In genomic region chr18:75269140-75269676, GRCh38 we compare ENCODE assay signal across 18 cellular contexts. TPM values are rescaled to one million over a fixed set of nuclear protein-coding genes. Genes with fewer than 3 reads are reported as not detected.
DNase-seq lines count a peak whose midpoint lies in the region; ATAC-seq and TF ChIP-seq lines count a peak whose summit lies in the region.
"Had no signal": no experiment of that assay in that cellular context is flagged by ENCODE, and none has a peak within 500 bp of the region (broad histone marks: within the 10 kb centered on the region; RNA-seq: fewer than 3 reads in every experiment).

No MANE protein-coding gene starts in this region.

- no peak for ATAC-seq in activated CD8-positive, alpha-beta T cell treated with anti-CD3 and anti-CD28 coated beads, Interleukin-2, amount 10 ng/mL, durations not matched to agents 7 days and 5 days
- no peak for ATAC-seq in activated CD8-positive, alpha-beta T cell treated with anti-CD3 and anti-CD28 coated beads for 36 hours
- ATAC-seq in GM19328 (IDR thresholded peaks at IDR 0.05; ENCODE audit: unreplicated experiment) (no peak), esophagus mucosa (no peak)

- intact Hi-C loops in activated CD8-positive, alpha-beta T cell treated with anti-CD3 and anti-CD28 coated beads for 36 hours (cut with micrococcal nuclease) = no loop called here

- H3K27me3 Mint-ChIP-seq in activated CD8-positive, alpha-beta T cell treated with anti-CD3 and anti-CD28 coated beads, Interleukin-2, amount 10 ng/mL, durations not matched to agents 7 days and 5 days (ENCODE audit: low read depth) = no peaks in the 10 kb centered on the region
- no peaks in the 10 kb centered on the region for H3K27me3 Mint-ChIP-seq in activated CD8-positive, alpha-beta T cell treated with anti-CD3 and anti-CD28 coated beads for 36 hours
- no peaks in the 10 kb centered on the region for H3K27me3 Mint-ChIP-seq in type B pancreatic cell
- H3K27me3 Mint-ChIP-seq: activated naive CD8-positive, alpha-beta T cell treated with anti-CD3 and anti-CD28 coated beads, Interleukin-2, amount 10 ng/mL, durations not matched to agents 7 days and 5 days; CD4-positive, alpha-beta T cell; natural killer cell treated with Interleukin-12 subunit alpha and Interleukin-12 subunit beta and Interleukin-15 and Interleukin-18, amount 100 ng/mL, for 72 hours; stimulated activated naive CD8-positive, alpha-beta T cell treated with anti-CD3 and anti-CD28 coated beads, Interleukin-15, Interleukin-2, amounts not matched to agents 100 ng/mL and 50 ng/mL, for 24 hours had no signal

- DNase-seq in activated CD8-positive, alpha-beta T cell treated with anti-CD3 and anti-CD28 coated beads, Interleukin-2, amount 10 ng/mL, durations not matched to agents 7 days and 5 days = peak; percentile 4
- DNase-seq in activated CD8-positive, alpha-beta T cell treated with anti-CD3 and anti-CD28 coated beads for 36 hours = no peak
- DNase-seq in NCI-H2171 (lab: John Stamatoyannopoulos, UW) (peak; percentile 55), UCSD-AML1 (lab: John Stamatoyannopoulos, UW; ENCODE audit: unreplicated experiment) (peak; percentile 26), type B pancreatic cell (ENCODE audit: extremely low spot score, unreplicated experiment) (no peak), DMS153 treated with DMSO at 0.1 percent for 48 hours (lab: John Stamatoyannopoulos, UW; ENCODE audit: unreplicated experiment) (no peak)
- DNase-seq: ACHN; activated CD4-positive, alpha-beta T cell treated with anti-CD3 and anti-CD28 coated beads for 48 hours; activated naive CD8-positive, alpha-beta T cell treated with anti-CD3 and anti-CD28 coated beads, Interleukin-2, amount 10 ng/mL, durations not matched to agents 7 days and 5 days; CD4-positive, alpha-beta T cell; head of caudate nucleus; IMR-90; NCI-H1048; T1000 had no signal

- H3K4me3 Mint-ChIP-seq in activated CD8-positive, alpha-beta T cell treated with anti-CD3 and anti-CD28 coated beads, Interleukin-2, amount 10 ng/mL, durations not matched to agents 7 days and 5 days = no peak overlapping the region
- no peak overlapping the region for H3K4me3 Mint-ChIP-seq in activated CD8-positive, alpha-beta T cell treated with anti-CD3 and anti-CD28 coated beads for 36 hours
- peak overlapping the region; percentile 35 for H3K4me3 Mint-ChIP-seq in type B pancreatic cell
- H3K4me3 Mint-ChIP-seq: activated naive CD8-positive, alpha-beta T cell treated with anti-CD3 and anti-CD28 coated beads, Interleukin-2, amount 10 ng/mL, durations not matched to agents 7 days and 5 days; CD4-positive, alpha-beta T cell; natural killer cell treated with Interleukin-12 subunit alpha and Interleukin-12 subunit beta and Interleukin-15 and Interleukin-18, amount 100 ng/mL, for 72 hours; stimulated activated naive CD8-positive, alpha-beta T cell treated with anti-CD3 and anti-CD28 coated beads, Interleukin-15, Interleukin-2, amounts not matched to agents 100 ng/mL and 50 ng/mL, for 24 hours had no signal

- no peaks in the 10 kb centered on the region for H3K4me1 Mint-ChIP-seq in activated CD8-positive, alpha-beta T cell treated with anti-CD3 and anti-CD28 coated beads, Interleukin-2, amount 10 ng/mL, durations not matched to agents 7 days and 5 days (ENCODE audit: low read depth)
- peaks cover 58% of the 10 kb centered on the region for H3K4me1 Mint-ChIP-seq in activated CD8-positive, alpha-beta T cell treated with anti-CD3 and anti-CD28 coated beads for 36 hours (ENCODE audit: low read depth)
- H3K4me1 Mint-ChIP-seq in type B pancreatic cell (ENCODE audit: unreplicated experiment) = peaks cover 66% of the 10 kb centered on the region

- H3K36me3 Mint-ChIP-seq in activated CD8-positive, alpha-beta T cell treated with anti-CD3 and anti-CD28 coated beads, Interleukin-2, amount 10 ng/mL, durations not matched to agents 7 days and 5 days (ENCODE audit: low read depth) = no peaks in the 10 kb centered on the region
- no peaks in the 10 kb centered on the region for H3K36me3 Mint-ChIP-seq in activated CD8-positive, alpha-beta T cell treated with anti-CD3 and anti-CD28 coated beads for 36 hours (ENCODE audit: low read depth)
- H3K36me3 Mint-ChIP-seq in type B pancreatic cell = peaks cover 11% of the 10 kb centered on the region
- H3K36me3 Mint-ChIP-seq: natural killer cell treated with Interleukin-12 subunit alpha and Interleukin-12 subunit beta and Interleukin-15 and Interleukin-18, amount 100 ng/mL, for 72 hours had no signal

- H3K9me3 Mint-ChIP-seq in activated CD8-positive, alpha-beta T cell treated with anti-CD3 and anti-CD28 coated beads, Interleukin-2, amount 10 ng/mL, durations not matched to agents 7 days and 5 days (ENCODE audit: insufficient read depth) = no peaks in the 10 kb centered on the region
- no peaks in the 10 kb centered on the region for H3K9me3 Mint-ChIP-seq in activated CD8-positive, alpha-beta T cell treated with anti-CD3 and anti-CD28 coated beads for 36 hours
- H3K9me3 Mint-ChIP-seq in type B pancreatic cell = no peaks in the 10 kb centered on the region
- H3K9me3 Mint-ChIP-seq: activated naive CD8-positive, alpha-beta T cell treated with anti-CD3 and anti-CD28 coated beads, Interleukin-2, amount 10 ng/mL, durations not matched to agents 7 days and 5 days; CD4-positive, alpha-beta T cell; natural killer cell treated with Interleukin-12 subunit alpha and Interleukin-12 subunit beta and Interleukin-15 and Interleukin-18, amount 100 ng/mL, for 72 hours; stimulated activated naive CD8-positive, alpha-beta T cell treated with anti-CD3 and anti-CD28 coated beads, Interleukin-15, Interleukin-2, amounts not matched to agents 100 ng/mL and 50 ng/mL, for 24 hours had no signal

- H3K27ac Mint-ChIP-seq in activated CD8-positive, alpha-beta T cell treated with anti-CD3 and anti-CD28 coated beads, Interleukin-2, amount 10 ng/mL, durations not matched to agents 7 days and 5 days = no peak overlapping the region
- no peak overlapping the region for H3K27ac Mint-ChIP-seq in activated CD8-positive, alpha-beta T cell treated with anti-CD3 and anti-CD28 coated beads for 36 hours
- H3K27ac Mint-ChIP-seq in type B pancreatic cell = no peak overlapping the region
- H3K27ac Mint-ChIP-seq: activated naive CD8-positive, alpha-beta T cell treated with anti-CD3 and anti-CD28 coated beads, Interleukin-2, amount 10 ng/mL, durations not matched to agents 7 days and 5 days; CD4-positive, alpha-beta T cell; stimulated activated naive CD8-positive, alpha-beta T cell treated with anti-CD3 and anti-CD28 coated beads, Interleukin-15, Interleukin-2, amounts not matched to agents 100 ng/mL and 50 ng/mL, for 24 hours had no signal

- CTCF ChIA-PET in activated CD8-positive, alpha-beta T cell treated with anti-CD3 and anti-CD28 coated beads, Interleukin-2, amount 10 ng/mL, durations not matched to agents 7 days and 5 days (lab: Charles Lee) = no interaction called here
- CTCF ChIA-PET in activated CD8-positive, alpha-beta T cell treated with anti-CD3 and anti-CD28 coated beads for 36 hours (lab: Charles Lee) = no interaction called here

- POLR2A ChIA-PET in activated CD8-positive, alpha-beta T cell treated with anti-CD3 and anti-CD28 coated beads, Interleukin-2, amount 10 ng/mL, durations not matched to agents 7 days and 5 days (lab: Charles Lee) = no interaction called here
- POLR2A ChIA-PET in activated CD8-positive, alpha-beta T cell treated with anti-CD3 and anti-CD28 coated beads for 36 hours (lab: Charles Lee) = interaction anchor here (0.7 kb wide), 1 partner anchor 8 kb away, joined by 3 read pairs; no protein-coding TSS in a partner anchor

- TF ChIP-seq CTCF in activated CD8-positive, alpha-beta T cell treated with anti-CD3 and anti-CD28 coated beads for 36 hours (IDR thresholded peaks at IDR 0.05) = no peak
- TF ChIP-seq CTCF in type B pancreatic cell (conservative IDR thresholded peaks at IDR 0.05) = no peak

RNA-seq across cellular contexts. Expression of gene TSHZ1, which starts 58.6 kb away (rescaled TPM):
- 10 to 100 TPM; 16.7 to 16.8 TPM for total RNA-seq in activated CD8-positive, alpha-beta T cell treated with anti-CD3 and anti-CD28 coated beads, Interleukin-2, amount 10 ng/mL, durations not matched to agents 7 days and 5 days
- total RNA-seq in activated CD8-positive, alpha-beta T cell treated with anti-CD3 and anti-CD28 coated beads for 36 hours = 10 to 100 TPM; 10.8 to 11.0 TPM
- total RNA-seq in type B pancreatic cell (ENCODE audit: low replicate concordance) (21.8 and 79.9 TPM in 2 replicates), esophagus mucosa (9.2 TPM)

Comparison
In these comparisons a context has a peak if more than half of its experiments do, and no peak if none do; other contexts are left out.
1. DNase-seq: peak in activated CD8-positive, alpha-beta T cell treated with anti-CD3 and anti-CD28 coated beads, Interleukin-2, amount 10 ng/mL, durations not matched to agents 7 days and 5 days (single experiment), NCI-H2171 (single experiment) and UCSD-AML1 (single experiment); none in activated CD8-positive, alpha-beta T cell treated with anti-CD3 and anti-CD28 coated beads for 36 hours (single experiment), type B pancreatic cell (single experiment) and DMS153 treated with DMSO at 0.1 percent for 48 hours (single experiment).